Comparison of ENCODE assay signal across 21 cellular contexts in the genomic region with DNA sequence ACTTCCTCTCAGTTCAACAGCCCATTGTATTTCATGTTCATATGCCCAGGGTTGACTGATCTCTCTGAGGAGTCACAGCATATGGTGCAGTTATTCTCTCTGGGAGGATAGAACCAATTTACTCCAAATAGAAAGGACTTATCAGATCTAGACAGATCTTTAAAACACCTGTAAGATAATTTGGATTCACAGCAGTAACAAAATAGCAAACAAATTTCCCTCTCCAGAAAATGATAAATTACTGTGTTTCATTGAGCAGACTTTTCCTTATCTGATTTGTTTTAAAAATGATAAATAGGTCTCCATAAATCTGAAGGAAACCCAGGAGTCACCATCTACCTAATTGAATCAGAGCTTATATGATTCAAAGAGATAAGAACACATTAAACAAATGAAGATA.
DNase-seq lines count a peak whose midpoint lies in the region; ATAC-seq and TF ChIP-seq lines count a peak whose summit lies in the region.
"Had no signal": no experiment of that assay in that cellular context is flagged by ENCODE, and none has a peak within 500 bp of the region (broad histone marks: within the 10 kb centered on the region; RNA-seq: fewer than 3 reads in every experiment).

No MANE protein-coding gene starts in this region.

- no peak overlapping the region for H2AFZ ChIP-seq in MM.1S (ENCODE audit: low read length)
- H2AFZ ChIP-seq: GM23248 had no signal

- no peak overlapping the region for H3K9ac ChIP-seq in MM.1S (ENCODE audit: low read length)
- H3K9ac ChIP-seq: BLaER1, GM23248 had no signal

- no peak for TF ChIP-seq CTCF in MM.1S (IDR thresholded peaks at IDR 0.05; ENCODE audit: low read length)

- in situ Hi-C loops in SK-MEL-5 (cut with HindIII; ENCODE audit: low pct_unique_long_range_greater_than_20kb, low sequenced_read_pairs), result no loop called here

- no peaks in the 10 kb centered on the region for H3K9me2 ChIP-seq in MM.1S (replicated peaks; ENCODE audit: insufficient read depth, low read length)

- peak; percentile 38 for DNase-seq in NCI-H146 (lab: John Stamatoyannopoulos, UW)
- no peak for DNase-seq in NCI-H146 treated with DMSO at 0.1 percent for 48 hours (lab: John Stamatoyannopoulos, UW; ENCODE audit: unreplicated experiment)
- DNase-seq in NCI-H69 (lab: John Stamatoyannopoulos, UW), result peak; percentile 75
- DNase-seq in SK-MEL-5 (ENCODE audit: low read depth, low spot score), result peak; percentile 15
- no peak for DNase-seq in MM.1S
- no peak for DNase-seq in putamen (ENCODE audit: low spot score)
- no peak for DNase-seq in DMS153 (lab: John Stamatoyannopoulos, UW)
- DNase-seq: Caco-2; CD4-positive, CD25-positive, alpha-beta regulatory T cell; CD8-positive, alpha-beta T cell; DMS79; EL; GDM1; GM23248; H7; HCEC 1CT had no signal

- H3F3A ChIP-seq in MM.1S (ENCODE audit: insufficient read depth, low read length), result no peaks in the 10 kb centered on the region

- H4K20me1 ChIP-seq in MM.1S (ENCODE audit: insufficient read depth, low read length), result no peaks in the 10 kb centered on the region
- H4K20me1 ChIP-seq: BLaER1 had no signal

- H3K4me3 ChIP-seq in MM.1S (ENCODE audit: low read length), result no peak overlapping the region
- H3K4me3 ChIP-seq: BLaER1, GM12878, GM23248 had no signal

- H3K36me3 ChIP-seq in MM.1S (replicated peaks; ENCODE audit: insufficient read depth, low read length), result no peaks in the 10 kb centered on the region
- H3K36me3 ChIP-seq: BLaER1 had no signal

- no peaks in the 10 kb centered on the region for H3K9me3 ChIP-seq in MM.1S (replicated peaks; ENCODE audit: insufficient read depth, low read length)
- H3K9me3 ChIP-seq: BLaER1, Caco-2 had no signal

- no peaks in the 10 kb centered on the region for H3K4me1 ChIP-seq in MM.1S (ENCODE audit: low read length)
- H3K4me1 ChIP-seq: BLaER1 had no signal

- H3K79me2 ChIP-seq in MM.1S (ENCODE audit: low read length), result no peaks in the 10 kb centered on the region

- H3K27ac ChIP-seq in MM.1S (ENCODE audit: low read length), result no peak overlapping the region
- H3K27ac ChIP-seq: 22Rv1, BLaER1, C4-2B, GM23248 had no signal

- no peak overlapping the region for H3K4me2 ChIP-seq in MM.1S (ENCODE audit: low read depth, low read length)
- H3K4me2 ChIP-seq: BLaER1 had no signal

- no peak for ATAC-seq in SK-N-SH treated with all-trans-retinoic acid at 6 μM for 48 hours
- ATAC-seq: CD8-positive, alpha-beta T cell; GM12878 had no signal

- H3K27me3 ChIP-seq in MM.1S (replicated peaks; ENCODE audit: insufficient read depth, low read length), result no peaks in the 10 kb centered on the region
- H3K27me3 ChIP-seq: BLaER1 had no signal

TF ChIP-seq in SK-N-SH treated with all-trans-retinoic acid at 6 μM for 48 hours, 23 proteins besides CTCF, POLR2A, EP300 and RAD21:
- TF ChIP-seq TCF4 (CRISPR knock-in tag; IDR thresholded peaks at IDR 0.05; ENCODE audit: borderline replicate concordance), result peak; percentile 64; the same call in 1 of the 2 replicates
- peak; percentile 79 for TF ChIP-seq ISL1 (CRISPR knock-in tag; IDR thresholded peaks at IDR 0.05)
- TF ChIP-seq, protein P1, sequence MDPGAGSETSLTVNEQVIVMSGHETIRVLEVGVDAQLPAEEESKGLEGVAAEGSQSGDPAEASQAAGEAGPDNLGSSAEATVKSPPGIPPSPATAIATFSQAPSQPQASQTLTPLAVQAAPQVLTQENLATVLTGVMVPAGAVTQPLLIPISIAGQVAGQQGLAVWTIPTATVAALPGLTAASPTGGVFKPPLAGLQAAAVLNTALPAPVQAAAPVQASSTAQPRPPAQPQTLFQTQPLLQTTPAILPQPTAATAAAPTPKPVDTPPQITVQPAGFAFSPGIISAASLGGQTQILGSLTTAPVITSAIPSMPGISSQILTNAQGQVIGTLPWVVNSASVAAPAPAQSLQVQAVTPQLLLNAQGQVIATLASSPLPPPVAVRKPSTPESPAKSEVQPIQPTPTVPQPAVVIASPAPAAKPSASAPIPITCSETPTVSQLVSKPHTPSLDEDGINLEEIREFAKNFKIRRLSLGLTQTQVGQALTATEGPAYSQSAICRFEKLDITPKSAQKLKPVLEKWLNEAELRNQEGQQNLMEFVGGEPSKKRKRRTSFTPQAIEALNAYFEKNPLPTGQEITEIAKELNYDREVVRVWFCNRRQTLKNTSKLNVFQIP (CRISPR knock-in tag; IDR thresholded peaks at IDR 0.05; ENCODE audit: borderline replicate concordance, low read depth), result no peak
- no peak for TF ChIP-seq ARNTL (CRISPR knock-in tag; IDR thresholded peaks at IDR 0.05; ENCODE audit: borderline replicate concordance, low read depth)
- 0 out of 2 replicates have a peak, but pooled peaks have one; percentile 24 for TF ChIP-seq SNAI2 (CRISPR knock-in tag; IDR thresholded peaks at IDR 0.05)
- TF ChIP-seq, protein P2, sequence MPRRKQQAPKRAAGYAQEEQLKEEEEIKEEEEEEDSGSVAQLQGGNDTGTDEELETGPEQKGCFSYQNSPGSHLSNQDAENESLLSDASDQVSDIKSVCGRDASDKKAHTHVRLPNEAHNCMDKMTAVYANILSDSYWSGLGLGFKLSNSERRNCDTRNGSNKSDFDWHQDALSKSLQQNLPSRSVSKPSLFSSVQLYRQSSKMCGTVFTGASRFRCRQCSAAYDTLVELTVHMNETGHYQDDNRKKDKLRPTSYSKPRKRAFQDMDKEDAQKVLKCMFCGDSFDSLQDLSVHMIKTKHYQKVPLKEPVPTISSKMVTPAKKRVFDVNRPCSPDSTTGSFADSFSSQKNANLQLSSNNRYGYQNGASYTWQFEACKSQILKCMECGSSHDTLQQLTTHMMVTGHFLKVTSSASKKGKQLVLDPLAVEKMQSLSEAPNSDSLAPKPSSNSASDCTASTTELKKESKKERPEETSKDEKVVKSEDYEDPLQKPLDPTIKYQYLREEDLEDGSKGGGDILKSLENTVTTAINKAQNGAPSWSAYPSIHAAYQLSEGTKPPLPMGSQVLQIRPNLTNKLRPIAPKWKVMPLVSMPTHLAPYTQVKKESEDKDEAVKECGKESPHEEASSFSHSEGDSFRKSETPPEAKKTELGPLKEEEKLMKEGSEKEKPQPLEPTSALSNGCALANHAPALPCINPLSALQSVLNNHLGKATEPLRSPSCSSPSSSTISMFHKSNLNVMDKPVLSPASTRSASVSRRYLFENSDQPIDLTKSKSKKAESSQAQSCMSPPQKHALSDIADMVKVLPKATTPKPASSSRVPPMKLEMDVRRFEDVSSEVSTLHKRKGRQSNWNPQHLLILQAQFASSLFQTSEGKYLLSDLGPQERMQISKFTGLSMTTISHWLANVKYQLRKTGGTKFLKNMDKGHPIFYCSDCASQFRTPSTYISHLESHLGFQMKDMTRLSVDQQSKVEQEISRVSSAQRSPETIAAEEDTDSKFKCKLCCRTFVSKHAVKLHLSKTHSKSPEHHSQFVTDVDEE (CRISPR knock-in tag; IDR thresholded peaks at IDR 0.05), result peak; percentile 61

Comparison
In these comparisons a context has a peak if more than half of its experiments do, and no peak if none do; other contexts are left out.
1. DNase-seq: peak in NCI-H146 (single experiment), NCI-H69 (single experiment) and SK-MEL-5 (single experiment); none in NCI-H146 treated with DMSO at 0.1 percent for 48 hours (single experiment), MM.1S (single experiment), putamen (single experiment) and DMS153 (single experiment).